In the genomic region with DNA sequence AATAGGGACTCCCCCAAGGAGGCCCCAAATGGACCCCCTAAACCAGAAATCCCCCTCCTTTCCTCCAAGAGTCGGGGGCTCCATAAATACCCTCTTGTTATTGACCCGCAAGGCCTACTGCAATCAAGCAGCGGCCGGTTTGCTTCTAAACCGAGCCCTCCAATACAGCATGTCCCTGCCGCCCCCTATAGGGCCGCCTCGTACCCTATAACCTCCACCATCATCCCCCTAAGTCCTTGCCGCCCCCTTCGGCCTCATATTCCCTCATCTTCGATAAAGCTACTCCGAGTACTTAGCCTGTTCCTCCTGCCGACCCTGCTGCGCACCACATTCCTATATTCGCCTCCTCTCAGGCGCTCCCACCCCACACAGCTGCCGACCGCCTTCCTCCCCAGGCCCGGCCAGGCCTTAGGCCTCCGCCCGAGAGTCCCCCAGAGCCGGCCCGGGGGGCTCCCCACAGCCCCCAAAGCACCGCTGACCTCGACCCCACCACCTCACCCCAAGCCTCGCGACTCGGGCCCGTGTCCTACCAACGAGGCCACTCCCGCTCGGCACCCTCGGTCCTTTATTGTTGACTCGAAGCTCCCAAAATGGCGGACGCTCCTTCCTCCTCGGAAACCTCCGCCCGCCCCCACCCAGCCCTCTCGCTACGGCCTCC, we compare ENCODE assay signal across 8 cellular contexts. TPM values are rescaled to one million over a fixed set of nuclear protein-coding genes. Genes with fewer than 3 reads are reported as not detected.
DNase-seq lines count a peak whose midpoint lies in the region; ATAC-seq and TF ChIP-seq lines count a peak whose summit lies in the region.

No MANE protein-coding gene starts in this region.

- DNase-seq in NCI-H748 (lab: John Stamatoyannopoulos, UW; ENCODE audit: unreplicated experiment) (peak; percentile 60), NCI-H748 treated with DMSO at 0.1 percent for 48 hours (lab: John Stamatoyannopoulos, UW) (no peak), NCI-H510A treated with DMSO at 0.1 percent for 48 hours (lab: John Stamatoyannopoulos, UW) (peak; percentile 85), epithelial cell of esophagus (ENCODE audit: low read depth) (peak; percentile 43), middle frontal gyrus (ENCODE audit: extremely low spot score, low spot score) (peak; percentile 50)
- DNase-seq in activated CD8-positive, alpha-beta memory T cell treated with anti-CD3 and anti-CD28 coated beads, Interleukin-2, amount 10 ng/mL, durations not matched to agents 7 days and 5 days: peak; percentile 81
- peak; percentile 74 for DNase-seq in stimulated activated CD8-positive, alpha-beta memory T cell treated with anti-CD3 and anti-CD28 coated beads, Interleukin-4, amount 100 ng/mL, for 48 hours

- H3K27me3 Mint-ChIP-seq in activated CD8-positive, alpha-beta memory T cell treated with anti-CD3 and anti-CD28 coated beads, Interleukin-2, amount 10 ng/mL, durations not matched to agents 7 days and 5 days: no peaks in the 10 kb centered on the region

- H3K9me3 Mint-ChIP-seq in activated CD8-positive, alpha-beta memory T cell treated with anti-CD3 and anti-CD28 coated beads, Interleukin-2, amount 10 ng/mL, durations not matched to agents 7 days and 5 days (ENCODE audit: low read depth): no peaks in the 10 kb centered on the region

- peak overlapping the region; percentile 96 for H3K4me3 ChIP-seq in epithelial cell of esophagus (ENCODE audit: low read length)

- CTCF ChIA-PET in activated CD8-positive, alpha-beta memory T cell treated with anti-CD3 and anti-CD28 coated beads, Interleukin-2, amount 10 ng/mL, durations not matched to agents 7 days and 5 days (lab: Charles Lee): interaction anchor here (0.7 to 5.1 kb wide), 19 partner anchors 12 to 207 kb away, joined by 3 to 42 read pairs (median 4); partner anchors contain the start of genes BCL9L and CENATAC

- ATAC-seq in HG03097 (IDR thresholded peaks at IDR 0.05; ENCODE audit: low FRiP score, unreplicated experiment): peak; percentile 23
- ATAC-seq in activated CD8-positive, alpha-beta memory T cell treated with anti-CD3 and anti-CD28 coated beads, Interleukin-2, amount 10 ng/mL, durations not matched to agents 7 days and 5 days: peak; percentile 45

- H3K36me3 Mint-ChIP-seq in activated CD8-positive, alpha-beta memory T cell treated with anti-CD3 and anti-CD28 coated beads, Interleukin-2, amount 10 ng/mL, durations not matched to agents 7 days and 5 days: peaks cover 26% of the 10 kb centered on the region

- H3K4me3 Mint-ChIP-seq in activated CD8-positive, alpha-beta memory T cell treated with anti-CD3 and anti-CD28 coated beads, Interleukin-2, amount 10 ng/mL, durations not matched to agents 7 days and 5 days: peak overlapping the region; percentile 99

- peak overlapping the region; percentile 100 for H3K27ac Mint-ChIP-seq in activated CD8-positive, alpha-beta memory T cell treated with anti-CD3 and anti-CD28 coated beads, Interleukin-2, amount 10 ng/mL, durations not matched to agents 7 days and 5 days

- H3K4me1 Mint-ChIP-seq in activated CD8-positive, alpha-beta memory T cell treated with anti-CD3 and anti-CD28 coated beads, Interleukin-2, amount 10 ng/mL, durations not matched to agents 7 days and 5 days: peaks cover 32% of the 10 kb centered on the region

- peak; percentile 28 for TF ChIP-seq CTCF in epithelial cell of esophagus (IDR thresholded peaks at IDR 0.05; ENCODE audit: insufficient read depth, low read depth, low read length, missing control alignments)

RNA-seq across cellular contexts. Expression of gene DDX6, which starts 0.5 kb away (rescaled TPM):
- total RNA-seq in activated CD8-positive, alpha-beta memory T cell treated with anti-CD3 and anti-CD28 coated beads, Interleukin-2, amount 10 ng/mL, durations not matched to agents 7 days and 5 days: 100 to 1,000 TPM; 127 to 153 TPM
